Comparison of ENCODE assay signal across 27 cellular contexts in the genomic region with DNA sequence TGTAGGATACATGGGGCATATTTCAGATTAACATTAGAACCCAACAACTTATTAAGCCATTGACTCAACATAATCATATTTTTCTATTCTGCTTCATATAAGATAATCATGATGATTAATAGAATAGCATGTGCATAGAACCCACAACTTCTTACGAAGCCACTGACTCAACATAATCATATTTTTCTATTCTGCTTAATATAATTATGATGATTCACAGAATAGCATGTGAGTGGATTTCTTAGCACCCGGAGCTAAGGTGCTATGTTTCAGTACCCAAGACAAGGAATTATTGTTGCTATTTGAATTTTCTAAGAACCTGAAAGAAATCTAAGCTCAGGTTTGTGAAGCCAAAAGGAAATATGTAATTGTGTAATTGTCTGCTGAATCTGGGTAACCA.
"Had no signal": no experiment of that assay in that cellular context is flagged by ENCODE, and none has a peak within 500 bp of the region (broad histone marks: within the 10 kb centered on the region; RNA-seq: fewer than 3 reads in every experiment).

No MANE protein-coding gene starts in this region.

- H3K27ac Mint-ChIP-seq: activated naive CD4-positive, alpha-beta T cell treated with anti-CD3 and anti-CD28 coated beads, Interleukin-2, amount 50 U/mL, for 72 hours; activated naive CD8-positive, alpha-beta T cell treated with anti-CD3 and anti-CD28 coated beads, Interleukin-2, amount 50 U/mL, for 24 hours; T-helper 2 cell treated with Interferon-gamma antibody and Interleukin-4, amounts not matched to agents 5 μg/mL and 100 μg/mL, for 36 hours had no signal

- H3K4me3 Mint-ChIP-seq: activated naive CD8-positive, alpha-beta T cell treated with anti-CD3 and anti-CD28 coated beads, Interleukin-2, amount 50 U/mL, for 24 hours; activated T-cell treated with anti-CD3 and anti-CD28 coated beads, Interleukin-2, amount 50 U/mL, for 4 hours; central memory CD8-positive, alpha-beta T cell; T-helper 2 cell treated with Interferon-gamma antibody and Interleukin-4, amounts not matched to agents 5 μg/mL and 100 μg/mL, for 36 hours had no signal

- H3K27ac ChIP-seq: Peyer's patch, RWPE1, SJCRH30 had no signal

- H3K9me2 ChIP-seq: SK-N-SH had no signal

- H3K4me3 ChIP-seq: MG63, Peyer's patch, SJCRH30 had no signal

- H3K9me3 Mint-ChIP-seq: activated naive CD4-positive, alpha-beta T cell treated with anti-CD3 and anti-CD28 coated beads, Interleukin-2, amount 50 U/mL, for 72 hours; activated naive CD8-positive, alpha-beta T cell treated with anti-CD3 and anti-CD28 coated beads, Interleukin-2, amount 50 U/mL, for 24 hours; activated T-cell treated with anti-CD3 and anti-CD28 coated beads, Interleukin-2, amount 50 U/mL, for 4 hours; central memory CD8-positive, alpha-beta T cell; T-helper 2 cell treated with Interferon-gamma antibody and Interleukin-4, amounts not matched to agents 5 μg/mL and 100 μg/mL, for 36 hours had no signal

- H3K9me3 ChIP-seq: MG63, Peyer's patch, SJCRH30, SK-N-SH had no signal

- H3K4me2 ChIP-seq: SK-N-SH had no signal

- DNase-seq: activated CD4-positive, alpha-beta T cell treated with anti-CD3 and anti-CD28 coated beads for 48 hours; activated CD4-positive, alpha-beta T cell treated with anti-CD3 and anti-CD28 coated beads, Interleukin-2, amount 50 U/mL, for 48 hours; activated CD4-positive, CD25-positive, alpha-beta regulatory T cell treated with anti-CD3 and anti-CD28 coated beads, Interleukin-2, amount 50 U/mL, for 72 hours; activated effector memory CD4-positive, alpha-beta T cell treated with anti-CD3 and anti-CD28 coated beads, Interleukin-2, amount 50 U/mL, for 16 hours; activated naive CD4-positive, alpha-beta T cell treated with Interleukin-2 at 50 U/mL for 16 hours; activated naive CD8-positive, alpha-beta T cell treated with anti-CD3 and anti-CD28 coated beads, Interleukin-2, amount 50 U/mL, for 24 hours; activated T-cell treated with anti-CD3 and anti-CD28 coated beads, Interleukin-2, amount 50 U/mL, for 4 hours; anterior cingulate cortex; KG1; MG63; NCI-H1105; NCI-H1436; NCI-H1694 treated with DMSO at 0.1 percent for 48 hours; NCI-H2029 treated with DMSO at 0.1 percent for 48 hours; NCI-H345; NCI-H510A; NCI-H526 treated with DMSO at 0.1 percent for 48 hours; NK-92 treated with Interleukin-12 subunit alpha and Interleukin-12 subunit beta, amount 100 ng/mL, for 24 hours; Peyer's patch; Right ventricle myocardium superior; SJCRH30; SK-N-SH; T-helper 1 cell had no signal

- H3K36me3 Mint-ChIP-seq: activated naive CD4-positive, alpha-beta T cell treated with anti-CD3 and anti-CD28 coated beads, Interleukin-2, amount 50 U/mL, for 72 hours had no signal

- H3K36me3 ChIP-seq: MG63, Peyer's patch, SJCRH30 had no signal

- ATAC-seq: activated naive CD4-positive, alpha-beta T cell treated with anti-CD3 and anti-CD28 coated beads, Interleukin-2, amount 50 U/mL, for 72 hours; activated naive CD8-positive, alpha-beta T cell treated with anti-CD3 and anti-CD28 coated beads, Interleukin-2, amount 50 U/mL, for 24 hours; activated T-cell treated with anti-CD3 and anti-CD28 coated beads, Interleukin-2, amount 50 U/mL, for 4 hours had no signal

- H3K27me3 Mint-ChIP-seq: activated naive CD8-positive, alpha-beta T cell treated with anti-CD3 and anti-CD28 coated beads, Interleukin-2, amount 50 U/mL, for 24 hours; central memory CD8-positive, alpha-beta T cell had no signal

- H3K9ac ChIP-seq: SK-N-SH had no signal

- H3K4me1 Mint-ChIP-seq: activated naive CD8-positive, alpha-beta T cell treated with anti-CD3 and anti-CD28 coated beads, Interleukin-2, amount 50 U/mL, for 24 hours; central memory CD8-positive, alpha-beta T cell had no signal

- H3K27me3 ChIP-seq: MG63, Peyer's patch, SJCRH30 had no signal

- H3K4me1 ChIP-seq: Peyer's patch, SJCRH30 had no signal
